In the genomic region with DNA sequence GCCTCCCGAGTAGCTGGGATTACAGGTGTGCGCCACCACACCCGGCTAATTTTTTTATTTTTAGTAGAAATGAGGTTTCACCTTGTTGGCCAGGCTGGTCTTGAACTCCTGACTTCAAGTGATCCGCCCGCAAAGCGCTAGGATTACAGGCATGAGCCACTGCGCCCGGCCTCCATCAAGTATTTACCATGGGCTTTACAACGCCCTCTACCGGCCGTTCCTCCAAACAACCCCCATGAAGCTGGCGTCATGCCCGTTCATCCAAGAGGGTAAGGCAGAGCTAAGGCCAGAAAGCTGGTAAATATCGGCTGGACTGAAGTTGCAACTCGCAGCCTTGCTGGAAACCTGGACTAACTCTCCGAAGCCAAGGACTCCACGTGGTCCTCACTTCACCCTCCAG, we compare ENCODE assay signal across 16 cellular contexts. TPM values are rescaled to one million over a fixed set of nuclear protein-coding genes. Genes with fewer than 3 reads are reported as not detected.
A peak's percentile ranks its signal among the peaks of the same experiment; 100 is the strongest.
DNase-seq lines count a peak whose midpoint lies in the region; ATAC-seq and TF ChIP-seq lines count a peak whose summit lies in the region.
"Had no signal": no experiment of that assay in that cellular context is flagged by ENCODE, and none has a peak within 500 bp of the region (broad histone marks: within the 10 kb centered on the region; RNA-seq: fewer than 3 reads in every experiment).

No MANE protein-coding gene starts in this region.

- TF ChIP-seq CTCF in PC-9 (conservative IDR thresholded peaks at IDR 0.05) (0 out of 2 replicates have a peak, but pooled peaks have one; percentile 29), fibroblast of villous mesenchyme (IDR thresholded peaks at IDR 0.05; ENCODE audit: insufficient read depth, low read depth, low read length) (peak; percentile 18)
- no peak for TF ChIP-seq CTCF in CD4-positive, alpha-beta T cell (IDR thresholded peaks at IDR 0.05)

- no TSS peak for BruUV-seq in PC-9 (replicated peaks; lab: Mats Ljungman, UMichigan)

- POLR2A ChIA-PET in PC-9 (lab: Charles Lee; ENCODE audit: unreplicated experiment) = no interaction called here
- POLR2A ChIA-PET in CD4-positive, alpha-beta T cell (lab: Charles Lee) = interaction anchor here (0.8 kb wide), 1 partner anchor 41 kb away, joined by 3 read pairs; the partner anchor contains the start of gene RNF34

- no peak for ATAC-seq in HG03520 (IDR thresholded peaks at IDR 0.05; ENCODE audit: unreplicated experiment)
- no peak for ATAC-seq in CD4-positive, alpha-beta T cell (ENCODE audit: poor library complexity)
- ATAC-seq: activated naive CD8-positive, alpha-beta T cell treated with anti-CD3 and anti-CD28 coated beads, Interleukin-2, amount 50 U/mL, for 24 hours; stimulated activated naive B cell treated with anti-CD40 and anti-IgM and Interleukin-4, amounts not matched to agents 10 μg/mL and 1 μg/mL and 100 μg/mL, for 72 hours had no signal

- peaks cover 4% of the 10 kb centered on the region for H3K4me1 Mint-ChIP-seq in CD4-positive, alpha-beta T cell (ENCODE audit: low read depth)

- no peaks in the 10 kb centered on the region for H3K27me3 Mint-ChIP-seq in CD4-positive, alpha-beta T cell
- H3K27me3 Mint-ChIP-seq: activated naive CD8-positive, alpha-beta T cell treated with anti-CD3 and anti-CD28 coated beads, Interleukin-2, amount 50 U/mL, for 24 hours; naive B cell; progenitor cell of endocrine pancreas; stimulated activated naive B cell treated with anti-CD40 and anti-IgM and Interleukin-4, amounts not matched to agents 10 μg/mL and 1 μg/mL and 100 μg/mL, for 72 hours had no signal

- H3K36me3 Mint-ChIP-seq in CD4-positive, alpha-beta T cell (ENCODE audit: low read depth) = peaks cover 71% of the 10 kb centered on the region

- H3F3A ChIP-seq in PC-9 (ENCODE audit: insufficient read depth, low read depth) = no peaks in the 10 kb centered on the region

- no peaks in the 10 kb centered on the region for H3K27me3 ChIP-seq in PC-9 (ENCODE audit: insufficient read depth, low read depth)
- H3K27me3 ChIP-seq in CD4-positive, alpha-beta T cell (ENCODE audit: control insufficient read depth, insufficient read depth, low read length) = no peaks in the 10 kb centered on the region

- H4K20me1 ChIP-seq in PC-9 (ENCODE audit: insufficient read depth) = no peaks in the 10 kb centered on the region

- no peak overlapping the region for H2AFZ ChIP-seq in PC-9

- H3K4me2 ChIP-seq in PC-9 = no peak overlapping the region

- no peaks in the 10 kb centered on the region for H3K9me2 ChIP-seq in PC-9 (ENCODE audit: insufficient read depth)

- no peak overlapping the region for H3K4me3 ChIP-seq in PC-9
- no peak overlapping the region for H3K4me3 ChIP-seq in fibroblast of villous mesenchyme (ENCODE audit: low read depth, low read length)

- H3K79me2 ChIP-seq in PC-9 (ENCODE audit: low read depth) = no peaks in the 10 kb centered on the region

- H3K36me3 ChIP-seq in PC-9 (ENCODE audit: low read depth) = no peaks in the 10 kb centered on the region

- H3K4me1 ChIP-seq in PC-9 (replicated peaks; ENCODE audit: insufficient read depth) = no peaks in the 10 kb centered on the region

- DNase-seq in NCI-H1694 (lab: John Stamatoyannopoulos, UW) = peak; percentile 9
- DNase-seq in NCI-H1694 treated with DMSO at 0.1 percent for 48 hours (lab: John Stamatoyannopoulos, UW) = no peak
- DNase-seq in ELR (ENCODE audit: low read depth) = peak; percentile 23
- no peak for DNase-seq in PC-9
- DNase-seq in fibroblast of villous mesenchyme (ENCODE audit: low read depth) = no peak
- no peak for DNase-seq in CD4-positive, alpha-beta T cell
- no peak for DNase-seq in NCI-H1417 treated with DMSO at 0.1 percent for 48 hours (lab: John Stamatoyannopoulos, UW)
- DNase-seq: activated CD4-positive, alpha-beta T cell treated with anti-CD3 and anti-CD28 coated beads, Interleukin-2, amount 50 U/mL, for 48 hours; activated naive CD8-positive, alpha-beta T cell treated with anti-CD3 and anti-CD28 coated beads, Interleukin-2, amount 50 U/mL, for 24 hours; COR-L47; naive B cell; SIG-M5; stimulated activated naive B cell treated with anti-CD40 and anti-IgM and Interleukin-4, amounts not matched to agents 10 μg/mL and 1 μg/mL and 100 μg/mL, for 72 hours had no signal

- H3K9me3 ChIP-seq in PC-9 (ENCODE audit: insufficient read depth, low read depth) = no peaks in the 10 kb centered on the region
- H3K9me3 ChIP-seq in CD4-positive, alpha-beta T cell (ENCODE audit: control insufficient read depth, low read length) = no peaks in the 10 kb centered on the region

- no peak overlapping the region for H3K27ac ChIP-seq in PC-9
- H3K27ac ChIP-seq in CD4-positive, alpha-beta T cell (ENCODE audit: low read depth, low read length) = no peak overlapping the region
- H3K27ac ChIP-seq: HL-60 had no signal

- intact Hi-C loops in PC-9 (cut with micrococcal nuclease; ENCODE audit: unreplicated experiment) = loop anchor here (10.0 kb wide), 1 partner anchor 857 kb away; the partner anchor contains the start of gene POP5
- intact Hi-C loops in CD4-positive, alpha-beta T cell (cut with DNase I, micrococcal nuclease) = loop anchor here in 1 of 2 experiments (5.0 kb wide), 1 partner anchor 89 kb away; the partner anchor contains the start of gene ANAPC5

- no peak overlapping the region for H3K27ac Mint-ChIP-seq in CD4-positive, alpha-beta T cell
- H3K27ac Mint-ChIP-seq: activated naive CD8-positive, alpha-beta T cell treated with anti-CD3 and anti-CD28 coated beads, Interleukin-2, amount 50 U/mL, for 24 hours; progenitor cell of endocrine pancreas; stimulated activated naive B cell treated with anti-CD40 and anti-IgM and Interleukin-4, amounts not matched to agents 10 μg/mL and 1 μg/mL and 100 μg/mL, for 72 hours had no signal

- H3K9me3 Mint-ChIP-seq in CD4-positive, alpha-beta T cell = no peaks in the 10 kb centered on the region

- CTCF ChIA-PET in PC-9 (lab: Charles Lee) = interaction anchor here (0.6 to 0.8 kb wide), 2 partner anchors 190 to 446 kb away, joined by 5 read pairs; no protein-coding TSS in a partner anchor
- CTCF ChIA-PET in CD4-positive, alpha-beta T cell (lab: Charles Lee) = no interaction called here

- H3K4me3 Mint-ChIP-seq in CD4-positive, alpha-beta T cell = no peak overlapping the region
- H3K4me3 Mint-ChIP-seq: activated naive CD8-positive, alpha-beta T cell treated with anti-CD3 and anti-CD28 coated beads, Interleukin-2, amount 50 U/mL, for 24 hours; naive B cell; stimulated activated naive B cell treated with anti-CD40 and anti-IgM and Interleukin-4, amounts not matched to agents 10 μg/mL and 1 μg/mL and 100 μg/mL, for 72 hours had no signal

RNA-seq across cellular contexts. Expression of gene RNF34, which starts 41.6 kb away (rescaled TPM):
- total RNA-seq in PC-9 (2021) (37.2 and 43.7 TPM in 2 replicates), fibroblast of villous mesenchyme (46.7 and 52.7 TPM in 2 replicates)
- 10 to 100 TPM; 60.6 to 63.1 TPM for total RNA-seq in CD4-positive, alpha-beta T cell

Comparison
In these comparisons a context has a peak if more than half of its experiments do, and no peak if none do; other contexts are left out.
1. DNase-seq: peak in NCI-H1694 (single experiment) and ELR (single experiment); none in NCI-H1694 treated with DMSO at 0.1 percent for 48 hours (single experiment), PC-9 (0 of 2), fibroblast of villous mesenchyme (single experiment), CD4-positive, alpha-beta T cell (0 of 10) and NCI-H1417 treated with DMSO at 0.1 percent for 48 hours (single experiment).